ENCODE assay signal across 17 cellular contexts in genomic region chr2:32450851-32451250, GRCh38.
DNase-seq lines count a peak whose midpoint lies in the region; ATAC-seq lines count a peak whose summit lies in the region.
"Had no signal": no experiment of that assay in that cellular context is flagged by ENCODE, and none has a peak within 500 bp of the region (broad histone marks: within the 10 kb centered on the region; RNA-seq: fewer than 3 reads in every experiment).

No MANE protein-coding gene starts in this region.

- intact Hi-C loops in activated CD4-positive, alpha-beta T cell treated with anti-CD3 and anti-CD28 coated beads for 36 hours (cut with DNase I, micrococcal nuclease): no loop called here

- DNase-seq in activated CD4-positive, alpha-beta T cell treated with anti-CD3 and anti-CD28 coated beads for 36 hours: no peak
- no peak for DNase-seq in activated CD4-positive, alpha-beta T cell treated with anti-CD3 and anti-CD28 coated beads, Interleukin-2, amount 50 U/mL, for 4 hours
- peak; percentile 4 for DNase-seq in GM04504 (ENCODE audit: low read depth)
- no peak for DNase-seq in memory B cell (ENCODE audit: low spot score in 2 of 2)
- no peak for DNase-seq in activated CD8-positive, alpha-beta memory T cell treated with anti-CD3 and anti-CD28 coated beads, Interleukin-2, amount 50 U/mL, for 4 hours
- no peak for DNase-seq in T-helper 2 cell
- DNase-seq: DMS 273 treated with DMSO at 0.1 percent for 48 hours; DMS79 treated with DMSO at 0.1 percent for 48 hours; GOT3; Kasumi-1; NCI-H1694; NCI-H2081; NCI-H345; NCI-H774; NK-92 treated with Interleukin-12 subunit alpha and Interleukin-12 subunit beta, amount 100 ng/mL, for 24 hours had no signal

- H3K36me3 Mint-ChIP-seq in activated CD4-positive, alpha-beta T cell treated with anti-CD3 and anti-CD28 coated beads for 36 hours (ENCODE audit: low read depth): peaks cover 32% of the 10 kb centered on the region
- peaks cover 82% of the 10 kb centered on the region for H3K36me3 Mint-ChIP-seq in activated T-helper 17 cell treated with anti-CD3 and anti-CD28 coated beads, Interleukin-2, amount 50 U/mL, for 72 hours (ENCODE audit: low read depth)
- H3K36me3 Mint-ChIP-seq in memory B cell: peaks cover 25% of the 10 kb centered on the region

- no peaks in the 10 kb centered on the region for H3K27me3 Mint-ChIP-seq in activated CD4-positive, alpha-beta T cell treated with anti-CD3 and anti-CD28 coated beads for 36 hours
- H3K27me3 Mint-ChIP-seq in activated T-helper 17 cell treated with anti-CD3 and anti-CD28 coated beads, Interleukin-2, amount 50 U/mL, for 72 hours: no peaks in the 10 kb centered on the region
- no peaks in the 10 kb centered on the region for H3K27me3 Mint-ChIP-seq in memory B cell

- peak; percentile 74 for ATAC-seq in activated CD4-positive, alpha-beta T cell treated with anti-CD3 and anti-CD28 coated beads for 36 hours
- peak; percentile 35 for ATAC-seq in activated T-helper 17 cell treated with anti-CD3 and anti-CD28 coated beads, Interleukin-2, amount 50 U/mL, for 72 hours (replicated peaks)
- ATAC-seq in memory B cell (ENCODE audit: low read depth) (no peak), HG03354 (IDR thresholded peaks at IDR 0.05; ENCODE audit: poor library complexity, severe bottlenecking, unreplicated experiment) (no peak)

- CTCF ChIA-PET in activated CD4-positive, alpha-beta T cell treated with anti-CD3 and anti-CD28 coated beads for 36 hours (lab: Charles Lee): no interaction called here

- no peak overlapping the region for H3K4me3 Mint-ChIP-seq in activated CD4-positive, alpha-beta T cell treated with anti-CD3 and anti-CD28 coated beads for 36 hours
- H3K4me3 Mint-ChIP-seq in activated T-helper 17 cell treated with anti-CD3 and anti-CD28 coated beads, Interleukin-2, amount 50 U/mL, for 72 hours: no peak overlapping the region
- no peak overlapping the region for H3K4me3 Mint-ChIP-seq in memory B cell

- POLR2A ChIA-PET in activated CD4-positive, alpha-beta T cell treated with anti-CD3 and anti-CD28 coated beads for 36 hours (lab: Charles Lee): no interaction called here

- no peak overlapping the region for H3K27ac Mint-ChIP-seq in activated CD4-positive, alpha-beta T cell treated with anti-CD3 and anti-CD28 coated beads for 36 hours
- H3K27ac Mint-ChIP-seq in activated T-helper 17 cell treated with anti-CD3 and anti-CD28 coated beads, Interleukin-2, amount 50 U/mL, for 72 hours: no peak overlapping the region
- peak overlapping the region; percentile 1 for H3K27ac Mint-ChIP-seq in memory B cell

- H3K4me1 Mint-ChIP-seq in activated CD4-positive, alpha-beta T cell treated with anti-CD3 and anti-CD28 coated beads for 36 hours: peaks cover 2% of the 10 kb centered on the region
- peaks cover 5% of the 10 kb centered on the region for H3K4me1 Mint-ChIP-seq in activated T-helper 17 cell treated with anti-CD3 and anti-CD28 coated beads, Interleukin-2, amount 50 U/mL, for 72 hours
- peaks cover 3% of the 10 kb centered on the region for H3K4me1 Mint-ChIP-seq in memory B cell

- no peaks in the 10 kb centered on the region for H3K9me3 Mint-ChIP-seq in activated CD4-positive, alpha-beta T cell treated with anti-CD3 and anti-CD28 coated beads for 36 hours (ENCODE audit: low read depth)
- no peaks in the 10 kb centered on the region for H3K9me3 Mint-ChIP-seq in activated T-helper 17 cell treated with anti-CD3 and anti-CD28 coated beads, Interleukin-2, amount 50 U/mL, for 72 hours
- no peaks in the 10 kb centered on the region for H3K9me3 Mint-ChIP-seq in memory B cell

Comparison
In these comparisons a context has a peak if more than half of its experiments do, and no peak if none do; other contexts are left out.
1. ATAC-seq: peak in activated CD4-positive, alpha-beta T cell treated with anti-CD3 and anti-CD28 coated beads for 36 hours (single experiment) and activated T-helper 17 cell treated with anti-CD3 and anti-CD28 coated beads, Interleukin-2, amount 50 U/mL, for 72 hours (single experiment); none in memory B cell (single experiment) and HG03354 (single experiment).